ENCODE assay signal across 8 cellular contexts in the genomic region with DNA sequence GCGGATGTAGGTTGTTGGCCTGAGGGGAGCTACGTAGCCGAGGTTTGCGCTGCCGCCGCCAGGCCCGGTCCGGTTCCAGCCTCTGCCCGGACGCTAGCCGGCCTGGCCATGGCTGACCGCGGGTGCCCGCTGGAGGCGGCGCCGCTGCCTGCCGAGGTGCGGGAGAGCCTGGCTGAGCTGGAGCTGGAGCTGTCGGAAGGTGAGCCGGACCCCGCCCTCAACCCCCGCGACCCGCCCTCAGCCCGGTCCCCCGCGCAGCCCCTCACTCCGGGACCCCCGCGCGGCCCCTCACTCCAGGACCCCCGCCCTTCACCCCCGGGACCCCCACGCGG. TPM values are rescaled to one million over a fixed set of nuclear protein-coding genes. Genes with fewer than 3 reads are reported as not detected.
A peak's percentile ranks its signal among the peaks of the same experiment; 100 is the strongest.
DNase-seq lines count a peak whose midpoint lies in the region; ATAC-seq and TF ChIP-seq lines count a peak whose summit lies in the region.

No MANE protein-coding gene starts in this region.

- H3K9me3 Mint-ChIP-seq in central memory CD8-positive, alpha-beta T cell = no peaks in the 10 kb centered on the region

- H3K56ac ChIP-seq in IMR-90 (ENCODE audit: extremely low read depth, insufficient read depth, low read length) = no peak overlapping the region

- 0 out of 2 replicates have a peak overlapping the region, but pooled peaks have one; percentile 25 for H2BK120ac ChIP-seq in IMR-90 (ENCODE audit: low read depth, low read length)

- H2BK5ac ChIP-seq in IMR-90 (ENCODE audit: low read depth, low read length, poor library complexity, severe bottlenecking) = peak overlapping the region; percentile 88

- H3K9ac ChIP-seq in IMR-90 (ENCODE audit: low read depth, low read length) = peak overlapping the region; percentile 94
- H3K9ac ChIP-seq in muscle layer of colon (ENCODE audit: low read length) = no peak overlapping the region

- H2BK15ac ChIP-seq in IMR-90 (ENCODE audit: low read depth, low read length) = no peak overlapping the region

- peak overlapping the region; percentile 93 for H3K27ac ChIP-seq in A673 (ENCODE audit: low read depth, low read length, poor library complexity, severe bottlenecking)
- peak overlapping the region; percentile 96 for H3K27ac ChIP-seq in IMR-90 (ENCODE audit: insufficient read depth, low read length)
- peak overlapping the region; percentile 78 for H3K27ac ChIP-seq in muscle layer of colon (ENCODE audit: low read depth, low read length)

- peak overlapping the region; percentile 71 for H3K4ac ChIP-seq in IMR-90 (ENCODE audit: low read depth, low read length)

- BruUV-seq in A673 (replicated peaks; lab: Mats Ljungman, UMichigan) = no TSS peak
- no TSS peak for BruUV-seq in IMR-90 (replicated peaks; lab: Mats Ljungman, UMichigan)

- peaks cover 24 to 79% of the 10 kb centered on the region in 2 experiments for H3K79me1 ChIP-seq in IMR-90 (ENCODE audit: low read depth in 1 of 2, low read length in 2 of 2)

- peaks cover 10% of the 10 kb centered on the region for H3K36me3 ChIP-seq in A673 (ENCODE audit: insufficient read depth, low read length, poor library complexity, severe bottlenecking)
- peaks cover 1% of the 10 kb centered on the region for H3K36me3 ChIP-seq in IMR-90 (ENCODE audit: control insufficient read depth, insufficient read depth, low read length)
- no peaks in the 10 kb centered on the region for H3K36me3 ChIP-seq in muscle layer of colon (ENCODE audit: insufficient read depth, low read length)

- WGBS in IMR-90 (ENCODE audit: extremely low coverage in 2 of 2, insufficient read length in 1 of 2), 2 experiments = 0% methylated on average over 4 of the region's 36 CpGs; no CpG with 5 or more reads in 1 of the 2 experiments

- H3K9me1 ChIP-seq in IMR-90 (ENCODE audit: insufficient read depth, low read length) = peaks cover 22% of the 10 kb centered on the region

- H3K27me3 Mint-ChIP-seq in central memory CD8-positive, alpha-beta T cell = no peaks in the 10 kb centered on the region

- dilution Hi-C loops in IMR-90 (cut with HindIII; ENCODE audit: low sequenced_read_pairs, unreplicated experiment) = no loop called here

- peak overlapping the region; percentile 97 for H3K4me3 ChIP-seq in A673 (ENCODE audit: low read depth, low read length, poor library complexity, severe bottlenecking)
- peak overlapping the region; percentile 100 for H3K4me3 ChIP-seq in IMR-90 (ENCODE audit: insufficient read depth, low read depth, low read length)
- H3K4me3 ChIP-seq in muscle layer of colon (ENCODE audit: low read depth in 1 of 2, low read length in 2 of 2) = peak overlapping the region; percentile 51 to 84

- peak overlapping the region; percentile 81 to 83; a peak in 2 of 4 replicates for H4K8ac ChIP-seq in IMR-90 (ENCODE audit: low read depth in 2 of 2, low read length in 2 of 2)

- no peak overlapping the region for H2BK20ac ChIP-seq in IMR-90 (ENCODE audit: low read depth, low read length)

- H3K4me2 ChIP-seq in IMR-90 (ENCODE audit: low read depth, low read length) = no peak overlapping the region; the same call in 1 of the 2 replicates

- H4K5ac ChIP-seq in IMR-90 (ENCODE audit: low read depth, low read length) = peak overlapping the region; percentile 74

- H3K4me3 Mint-ChIP-seq in central memory CD8-positive, alpha-beta T cell = peak overlapping the region; percentile 91

- DNase-seq in A673 (ENCODE audit: low spot score) = no peak
- no peak for DNase-seq in IMR-90
- DNase-seq in central memory CD8-positive, alpha-beta T cell (ENCODE audit: low spot score in 2 of 2) = no peak
- DNase-seq in inferior parietal cortex (ENCODE audit: extremely low spot score) = no peak
- no peak for DNase-seq in medulla oblongata (ENCODE audit: extremely low spot score)
- no peak for DNase-seq in HPDE6-E6E7 (ENCODE audit: extremely low spot score)

- peak overlapping the region; percentile 94 for H2AK9ac ChIP-seq in IMR-90 (replicated peaks; ENCODE audit: low read depth, low read length, poor library complexity)

- TF ChIP-seq CTCF in A673 (conservative IDR thresholded peaks at IDR 0.05; ENCODE audit: low read depth, low read length) (no peak), IMR-90 (conservative IDR thresholded peaks at IDR 0.05; ENCODE audit: low read depth, low read length) (no peak)

- H3K14ac ChIP-seq in IMR-90 (replicated peaks; ENCODE audit: low read depth, low read length) = peak overlapping the region; percentile 48; the same call in 1 of the 2 replicates

- peaks cover 53% of the 10 kb centered on the region for H3K4me1 Mint-ChIP-seq in central memory CD8-positive, alpha-beta T cell

- no peaks in the 10 kb centered on the region for H3K27me3 ChIP-seq in A673 (replicated peaks; ENCODE audit: insufficient read depth, low read depth, low read length, poor library complexity)
- H3K27me3 ChIP-seq in IMR-90 (ENCODE audit: control insufficient read depth, insufficient read depth, low read length) = no peaks in the 10 kb centered on the region
- no peaks in the 10 kb centered on the region for H3K27me3 ChIP-seq in muscle layer of colon (ENCODE audit: control insufficient read depth in 1 of 2, insufficient read depth in 2 of 2, low read length in 2 of 2)

- H3K18ac ChIP-seq in IMR-90 (ENCODE audit: low read depth, low read length) = peak overlapping the region; percentile 11; the same call in 1 of the 2 replicates

- CTCF ChIA-PET in A673 (lab: Charles Lee) (no interaction called here), IMR-90 (lab: Yijun Ruan, JAX) (no interaction called here)

- H3K4me1 ChIP-seq in A673 (ENCODE audit: insufficient read depth, low read length, poor library complexity, severe bottlenecking) (peaks cover 29% of the 10 kb centered on the region), IMR-90 (ENCODE audit: control insufficient read depth, insufficient read depth, low read length) (peaks cover 22% of the 10 kb centered on the region), muscle layer of colon (ENCODE audit: insufficient read depth, low read length) (peaks cover 53% of the 10 kb centered on the region)

- H3K9me3 ChIP-seq in A673 (ENCODE audit: low read depth, low read length, poor library complexity, severe bottlenecking) = no peaks in the 10 kb centered on the region
- H3K9me3 ChIP-seq in IMR-90 (ENCODE audit: control insufficient read depth, insufficient read depth, low read length) = no peaks in the 10 kb centered on the region
- no peaks in the 10 kb centered on the region for H3K9me3 ChIP-seq in muscle layer of colon (ENCODE audit: low read length)

- no peak for TF ChIP-seq POLR2A in IMR-90 (IDR thresholded peaks at IDR 0.05; ENCODE audit: low read depth, low read length)

- no peak for TF ChIP-seq RAD21 in IMR-90 (IDR thresholded peaks at IDR 0.05; ENCODE audit: low read length)

- no peak overlapping the region for H3K27ac Mint-ChIP-seq in central memory CD8-positive, alpha-beta T cell (ENCODE audit: low read depth)

- peak overlapping the region; percentile 99 for H2AFZ ChIP-seq in IMR-90 (replicated peaks; ENCODE audit: low read length, poor library complexity)

- intact Hi-C loops in A673 (cut with micrococcal nuclease; ENCODE audit: unreplicated experiment) = no loop called here
- intact Hi-C loops in IMR-90 (cut with micrococcal nuclease) = no loop called here

- no peak overlapping the region for H3K23ac ChIP-seq in IMR-90 (ENCODE audit: low read depth, low read length)

- H4K91ac ChIP-seq in IMR-90 (ENCODE audit: insufficient read depth, low read depth, low read length) = peak overlapping the region; percentile 54

- no peak overlapping the region for H2AK5ac ChIP-seq in IMR-90 (ENCODE audit: low read depth, low read length)

- POLR2A ChIA-PET in A673 (lab: Charles Lee; ENCODE audit: low non-redundant PET) = interaction anchor here (0.7 kb wide), 1 partner anchor 226 kb away, joined by 3 read pairs; no protein-coding TSS in a partner anchor
- POLR2A ChIA-PET in IMR-90 (lab: Charles Lee; ENCODE audit: unreplicated experiment) = no interaction called here

- H3K36me3 Mint-ChIP-seq in central memory CD8-positive, alpha-beta T cell (ENCODE audit: insufficient read depth) = peaks cover 9% of the 10 kb centered on the region

- in situ Hi-C loops in IMR-90 (cut with MboI; ENCODE audit: low sequenced_read_pairs) = no loop called here

- ATAC-seq in IMR-90 (ENCODE audit: low read depth) (no peak), GM21515 (IDR thresholded peaks at IDR 0.05; ENCODE audit: unreplicated experiment) (no peak)
- no peak for ATAC-seq in central memory CD8-positive, alpha-beta T cell (replicated peaks; ENCODE audit: extremely low read depth, poor library complexity, severe bottlenecking)

- peaks cover 5% of the 10 kb centered on the region for H4K20me1 ChIP-seq in IMR-90 (ENCODE audit: insufficient read depth, low read length)

TF ChIP-seq in IMR-90, 13 proteins besides CTCF, POLR2A, EP300 and RAD21 (continues in another document):
- TF ChIP-seq, protein P1, sequence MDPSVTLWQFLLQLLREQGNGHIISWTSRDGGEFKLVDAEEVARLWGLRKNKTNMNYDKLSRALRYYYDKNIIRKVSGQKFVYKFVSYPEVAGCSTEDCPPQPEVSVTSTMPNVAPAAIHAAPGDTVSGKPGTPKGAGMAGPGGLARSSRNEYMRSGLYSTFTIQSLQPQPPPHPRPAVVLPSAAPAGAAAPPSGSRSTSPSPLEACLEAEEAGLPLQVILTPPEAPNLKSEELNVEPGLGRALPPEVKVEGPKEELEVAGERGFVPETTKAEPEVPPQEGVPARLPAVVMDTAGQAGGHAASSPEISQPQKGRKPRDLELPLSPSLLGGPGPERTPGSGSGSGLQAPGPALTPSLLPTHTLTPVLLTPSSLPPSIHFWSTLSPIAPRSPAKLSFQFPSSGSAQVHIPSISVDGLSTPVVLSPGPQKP (IDR thresholded peaks at IDR 0.05; ENCODE audit: borderline replicate concordance, low read depth, low read length) = no peak
- TF ChIP-seq SMC3 (IDR thresholded peaks at IDR 0.05; ENCODE audit: low read depth, low read length) (no peak), BHLHE40 (IDR thresholded peaks at IDR 0.05; ENCODE audit: low read depth, low read length) (no peak), RFX5 (IDR thresholded peaks at IDR 0.05; ENCODE audit: low read depth, low read length) (no peak), CHD1 (IDR thresholded peaks at IDR 0.05; ENCODE audit: low read depth, low read length) (no peak), NFE2L2 (IDR thresholded peaks at IDR 0.05; ENCODE audit: low read depth, low read length) (no peak), MXI1 (IDR thresholded peaks at IDR 0.05; ENCODE audit: borderline replicate concordance, low read depth, low read length) (no peak), CEBPB (IDR thresholded peaks at IDR 0.05; ENCODE audit: low read depth, low read length) (no peak), MAZ (IDR thresholded peaks at IDR 0.05; ENCODE audit: borderline replicate concordance, low read depth, low read length) (no peak), RCOR1 (IDR thresholded peaks at IDR 0.05; ENCODE audit: insufficient replicate concordance, low read length) (no peak), MAFK (IDR thresholded peaks at IDR 0.05; ENCODE audit: low read depth, low read length) (no peak)

RNA-seq across cellular contexts. Expression of a gene that starts 0.3 kb away (rescaled TPM):
- total RNA-seq in A673 (2021) (37.3 and 45.7 TPM in 2 replicates), IMR-90 (2012; rRNA removed) (17.9 and 19.4 TPM in 2 replicates)
- polyA plus RNA-seq in IMR-90 (2012; rRNA removed) = 22.7 and 24.3 TPM in 2 replicates
- polyA plus RNA-seq in IMR-90 (2012; cell fraction: cytosol; rRNA removed) = 10.6 and 14.5 TPM in 2 replicates
- 83.5 and 90.7 TPM in 2 replicates for polyA plus RNA-seq in IMR-90 (2012; cell fraction: nucleus; rRNA removed; ENCODE audit: low replicate concordance)
